20 cellular contexts compared by ENCODE assay signal in the genomic region with DNA sequence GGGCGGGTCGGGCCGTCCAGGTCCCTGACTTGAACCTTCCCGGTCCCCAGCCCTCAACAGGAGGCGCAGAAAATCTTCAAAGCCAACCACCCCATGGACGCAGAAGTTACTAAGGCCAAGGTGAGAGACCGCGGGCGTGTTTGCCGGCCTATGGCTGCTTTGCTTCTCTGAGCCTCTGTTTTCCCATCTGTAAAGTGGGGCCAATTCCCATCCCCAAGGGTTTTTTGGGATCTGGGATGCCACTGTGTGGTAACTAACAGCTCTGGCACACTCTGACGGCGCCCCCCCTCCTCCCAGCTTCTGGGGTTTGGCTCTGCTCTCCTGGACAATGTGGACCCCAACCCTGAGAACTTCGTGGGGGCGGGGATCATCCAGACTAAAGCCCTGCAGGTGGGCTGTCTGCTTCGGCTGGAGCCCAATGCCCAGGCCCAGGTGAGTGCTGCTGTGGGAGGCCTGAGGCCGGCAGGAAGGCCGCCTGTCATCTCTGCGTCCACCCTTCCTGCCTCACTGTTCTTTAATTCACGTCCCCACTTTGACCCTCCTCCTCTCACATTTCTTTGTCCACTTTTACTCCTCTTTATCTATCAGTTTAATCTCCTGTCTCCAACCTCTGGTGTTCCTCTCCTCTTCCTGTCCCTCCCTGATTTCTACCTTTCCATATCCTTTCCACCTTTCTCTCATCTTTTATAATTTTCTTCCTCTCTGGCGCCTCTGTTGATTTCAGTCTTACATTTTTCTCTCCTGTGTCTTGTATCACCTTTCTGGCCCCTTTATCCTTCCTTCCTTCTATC. TPM values are rescaled to one million over a fixed set of nuclear protein-coding genes. Genes with fewer than 3 reads are reported as not detected.
DNase-seq lines count a peak whose midpoint lies in the region; ATAC-seq and TF ChIP-seq lines count a peak whose summit lies in the region.
"Had no signal": no experiment of that assay in that cellular context is flagged by ENCODE, and none has a peak within 500 bp of the region (broad histone marks: within the 10 kb centered on the region; RNA-seq: fewer than 3 reads in every experiment).

No MANE protein-coding gene starts in this region.

- H3K36me3 ChIP-seq in HUES6 (ENCODE audit: control insufficient read depth, insufficient read depth, low read length) (peaks cover 27% of the 10 kb centered on the region), neutrophil (peaks cover 63% of the 10 kb centered on the region)

- H3K4me1 ChIP-seq in HUES6 (ENCODE audit: control insufficient read depth, insufficient read depth, low read length) (peaks cover 22% of the 10 kb centered on the region), neutrophil (ENCODE audit: control insufficient read depth in 1 of 2, insufficient read depth in 1 of 2, low read depth in 1 of 2, low read length in 1 of 2) (peaks cover 26 to 33% of the 10 kb centered on the region in 2 experiments)
- H3K4me1 ChIP-seq: foreskin keratinocyte had no signal

- CTCF ChIA-PET in activated CD4-positive, alpha-beta T cell treated with anti-CD3 and anti-CD28 coated beads, Interleukin-2, amount 10 ng/mL, durations not matched to agents 7 days and 5 days (lab: Charles Lee): no interaction called here
- CTCF ChIA-PET in T-cell (lab: Charles Lee): no interaction called here

- H3K27me3 ChIP-seq in HUES6 (ENCODE audit: control insufficient read depth, insufficient read depth, low read length): no peaks in the 10 kb centered on the region; the same call in 1 of the 2 replicates
- no peaks in the 10 kb centered on the region for H3K27me3 ChIP-seq in neutrophil
- H3K27me3 ChIP-seq: BLaER1 treated with 17β-estradiol and CSF1 and Interleukin-3, amounts not matched to agents 10 nM and 100 nM; foreskin keratinocyte had no signal

- peaks cover 30% of the 10 kb centered on the region for H3K4me1 Mint-ChIP-seq in activated CD4-positive, alpha-beta T cell treated with anti-CD3 and anti-CD28 coated beads, Interleukin-2, amount 10 ng/mL, durations not matched to agents 7 days and 5 days
- H3K4me1 Mint-ChIP-seq in brain (peaks cover 31% of the 10 kb centered on the region), T-cell (peaks cover 15 to 24% (median 17%) of the 10 kb centered on the region in 3 donors)

- no peak overlapping the region for H3K9ac ChIP-seq in HUES6 (ENCODE audit: low read length)

- H3K27me3 Mint-ChIP-seq in activated CD4-positive, alpha-beta T cell treated with anti-CD3 and anti-CD28 coated beads, Interleukin-2, amount 10 ng/mL, durations not matched to agents 7 days and 5 days: no peaks in the 10 kb centered on the region
- H3K27me3 Mint-ChIP-seq in brain: no peaks in the 10 kb centered on the region
- no peaks in the 10 kb centered on the region for H3K27me3 Mint-ChIP-seq in T-cell
- H3K27me3 Mint-ChIP-seq: progenitor cell of endocrine pancreas had no signal

- TF ChIP-seq CTCF in brain (conservative IDR thresholded peaks at IDR 0.05) (no peak), neutrophil (IDR thresholded peaks at IDR 0.05) (no peak)

- peaks cover 17% of the 10 kb centered on the region for H3K36me3 Mint-ChIP-seq in activated CD4-positive, alpha-beta T cell treated with anti-CD3 and anti-CD28 coated beads, Interleukin-2, amount 10 ng/mL, durations not matched to agents 7 days and 5 days (ENCODE audit: low read depth)
- H3K36me3 Mint-ChIP-seq in brain: peaks cover 18% of the 10 kb centered on the region
- peaks cover 17% of the 10 kb centered on the region for H3K36me3 Mint-ChIP-seq in T-cell

- ATAC-seq in GM19324 (IDR thresholded peaks at IDR 0.05; ENCODE audit: low FRiP score, unreplicated experiment): no peak
- ATAC-seq in T-cell (replicated peaks in 1 of 4): no peak
- no peak for ATAC-seq in GM18867 (IDR thresholded peaks at IDR 0.05; ENCODE audit: unreplicated experiment)
- ATAC-seq: left lobe of liver had no signal

- peak overlapping the region; percentile 25; the same call in 1 of the 2 replicates for H3K4me3 ChIP-seq in HUES6 (ENCODE audit: low read depth, low read length)
- H3K4me3 ChIP-seq in neutrophil (ENCODE audit: low read depth in 1 of 2, low read length in 1 of 2): no peak overlapping the region
- H3K4me3 ChIP-seq: BLaER1 treated with 17β-estradiol and CSF1 and Interleukin-3, amounts not matched to agents 10 nM and 100 nM; PC-9; smooth muscle cell had no signal

- H3K27ac ChIP-seq in HUES6 (ENCODE audit: low read depth, low read length) (no peak overlapping the region), neutrophil (peak overlapping the region; percentile 85)
- H3K27ac ChIP-seq: foreskin keratinocyte, PC-9 had no signal

- H3K9me3 Mint-ChIP-seq in activated CD4-positive, alpha-beta T cell treated with anti-CD3 and anti-CD28 coated beads, Interleukin-2, amount 10 ng/mL, durations not matched to agents 7 days and 5 days: no peaks in the 10 kb centered on the region
- H3K9me3 Mint-ChIP-seq in brain (no peaks in the 10 kb centered on the region), T-cell (no peaks in the 10 kb centered on the region)
- H3K9me3 Mint-ChIP-seq: H9 had no signal

- H3K9me3 ChIP-seq in HUES6 (ENCODE audit: control insufficient read depth, insufficient read depth, low read depth, low read length): no peaks in the 10 kb centered on the region
- H3K9me3 ChIP-seq in neutrophil: no peaks in the 10 kb centered on the region
- H3K9me3 ChIP-seq: BLaER1 treated with 17β-estradiol and CSF1 and Interleukin-3, amounts not matched to agents 10 nM and 100 nM had no signal

- H3K27ac Mint-ChIP-seq in activated CD4-positive, alpha-beta T cell treated with anti-CD3 and anti-CD28 coated beads, Interleukin-2, amount 10 ng/mL, durations not matched to agents 7 days and 5 days: peak overlapping the region; percentile 50
- H3K27ac Mint-ChIP-seq in brain: peak overlapping the region in 3 of 5 experiments; percentile 41 to 71 (median 68)
- peak overlapping the region in 1 of 2 donors; percentile 29 for H3K27ac Mint-ChIP-seq in T-cell
- H3K27ac Mint-ChIP-seq: progenitor cell of endocrine pancreas had no signal

- no peak for DNase-seq in activated CD4-positive, alpha-beta T cell treated with anti-CD3 and anti-CD28 coated beads, Interleukin-2, amount 10 ng/mL, durations not matched to agents 7 days and 5 days
- DNase-seq in activated CD4-positive, alpha-beta T cell treated with anti-CD3 and anti-CD28 coated beads, Interleukin-2, amount 50 U/mL, for 1 hour: no peak
- DNase-seq in T-cell: no peak
- DNase-seq: activated CD8-positive, alpha-beta memory T cell treated with anti-CD3 and anti-CD28 coated beads for 24 hours; activated effector memory CD4-positive, alpha-beta T cell treated with Interleukin-2 at 50 U/mL for 16 hours; aorta; PC-9 had no signal

- POLR2A ChIA-PET in activated CD4-positive, alpha-beta T cell treated with anti-CD3 and anti-CD28 coated beads, Interleukin-2, amount 10 ng/mL, durations not matched to agents 7 days and 5 days (lab: Charles Lee): no interaction called here
- POLR2A ChIA-PET in T-cell (lab: Charles Lee): no interaction called here

- H3K4me3 Mint-ChIP-seq in activated CD4-positive, alpha-beta T cell treated with anti-CD3 and anti-CD28 coated beads, Interleukin-2, amount 10 ng/mL, durations not matched to agents 7 days and 5 days: no peak overlapping the region
- peak overlapping the region in 1 of 5 experiments; percentile 5 for H3K4me3 Mint-ChIP-seq in brain
- no peak overlapping the region for H3K4me3 Mint-ChIP-seq in T-cell
- H3K4me3 Mint-ChIP-seq: H9 had no signal

RNA-seq across cellular contexts. Expression of a gene that starts 7.1 kb away (rescaled TPM):
- 10 to 100 TPM; 13.3 to 13.9 TPM for total RNA-seq in activated CD4-positive, alpha-beta T cell treated with anti-CD3 and anti-CD28 coated beads, Interleukin-2, amount 10 ng/mL, durations not matched to agents 7 days and 5 days
- 89.3 TPM for polyA plus RNA-seq in brain (ENCODE audit: insufficient read depth, low read depth, low replicate concordance)
- total RNA-seq in T-cell: 10 to 100 TPM; 12.8 to 31.2 (median 23.7) TPM

RNA-seq across cellular contexts. Expression of a gene that starts 12.1 kb away (rescaled TPM):
- total RNA-seq in activated CD4-positive, alpha-beta T cell treated with anti-CD3 and anti-CD28 coated beads, Interleukin-2, amount 10 ng/mL, durations not matched to agents 7 days and 5 days: 10 to 100 TPM; 57.9 to 62.7 TPM
- polyA plus RNA-seq in brain (ENCODE audit: insufficient read depth, low read depth, low replicate concordance): 96.6 TPM
- total RNA-seq in T-cell: 10 to 100 TPM; 46.0 to 64.1 (median 57.6) TPM

RNA-seq across cellular contexts. Expression of a gene that starts 39.2 kb away (rescaled TPM):
- total RNA-seq in activated CD4-positive, alpha-beta T cell treated with anti-CD3 and anti-CD28 coated beads, Interleukin-2, amount 10 ng/mL, durations not matched to agents 7 days and 5 days: 10 to 100 TPM; 77.2 to 87.9 TPM
- polyA plus RNA-seq in brain (ENCODE audit: insufficient read depth, low read depth, low replicate concordance): 106 TPM
- total RNA-seq in T-cell: 10 to 100 TPM; 49.6 to 64.8 (median 62.2) TPM

RNA-seq across cellular contexts. Expression of a gene that starts 42.9 kb away (rescaled TPM):
- total RNA-seq in activated CD4-positive, alpha-beta T cell treated with anti-CD3 and anti-CD28 coated beads, Interleukin-2, amount 10 ng/mL, durations not matched to agents 7 days and 5 days: 1 to 10 TPM; 4.5 to 5.4 TPM
- not detected for polyA plus RNA-seq in brain (ENCODE audit: insufficient read depth, low read depth, low replicate concordance)
- 1 to 10 TPM in 3 of 5 donors, under 1 TPM in 2; 0.23 to 4.1 (median 2.1) TPM for total RNA-seq in T-cell
- total RNA-seq: A172, LHCN-M2, PC-9, progenitor cell of endocrine pancreas, smooth muscle cell had no signal
- polyA plus RNA-seq: smooth muscle cell had no signal

RNA-seq across cellular contexts. Expression of a gene that starts 44.9 kb away (rescaled TPM):
- 10 to 100 TPM; 60.7 to 76.8 TPM for total RNA-seq in activated CD4-positive, alpha-beta T cell treated with anti-CD3 and anti-CD28 coated beads, Interleukin-2, amount 10 ng/mL, durations not matched to agents 7 days and 5 days
- 431 TPM for polyA plus RNA-seq in brain (ENCODE audit: insufficient read depth, low read depth, low replicate concordance)
- 100 to 1,000 TPM; 149 to 165 (median 156) TPM for total RNA-seq in T-cell
